Comparison of ENCODE assay signal across 8 cellular contexts in the genomic region with DNA sequence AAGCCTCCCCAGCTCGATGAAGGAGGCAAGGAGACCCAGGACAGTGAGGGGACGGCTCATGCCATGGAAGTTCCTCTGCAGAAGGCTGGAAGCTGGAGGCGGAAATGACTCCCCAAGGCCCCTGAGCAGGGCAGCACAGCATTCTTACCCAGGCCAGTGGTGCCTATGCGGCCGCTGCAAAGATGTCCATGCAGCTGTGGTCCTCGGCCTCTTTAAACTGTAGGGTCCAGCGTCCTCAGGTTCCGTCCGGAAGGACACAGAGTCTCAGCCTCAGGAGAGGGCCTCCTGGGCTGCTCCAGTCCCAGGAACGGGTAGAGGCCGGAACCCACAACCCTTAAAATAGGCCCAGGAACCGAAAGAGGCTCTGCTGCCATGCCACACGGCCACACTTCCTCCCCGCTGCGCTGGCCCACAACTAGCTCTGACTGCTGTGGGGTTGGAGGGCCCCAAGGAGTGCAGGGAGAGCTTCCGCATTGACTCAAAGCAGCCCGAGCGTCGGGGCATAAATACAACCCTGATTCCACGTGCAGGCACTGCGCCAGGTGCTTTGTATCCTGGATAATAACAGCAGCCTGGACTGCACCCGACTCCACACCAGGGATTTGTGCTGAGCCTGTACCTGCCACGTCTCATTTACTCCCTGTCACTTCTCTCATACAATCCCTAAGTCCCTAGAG. TPM values are rescaled to one million over a fixed set of nuclear protein-coding genes. Genes with fewer than 3 reads are reported as not detected.
A peak's percentile ranks its signal among the peaks of the same experiment; 100 is the strongest.
DNase-seq lines count a peak whose midpoint lies in the region; ATAC-seq lines count a peak whose summit lies in the region.

No MANE protein-coding gene starts in this region.

- DNase-seq in NCI-H2081 (lab: John Stamatoyannopoulos, UW) (peak; percentile 24 to 73), NCI-H2081 treated with DMSO at 0.1 percent for 48 hours (lab: John Stamatoyannopoulos, UW) (no peak), NCI-H345 (lab: John Stamatoyannopoulos, UW) (peak; percentile 91), left colon (no peak), NCI-H774 (lab: John Stamatoyannopoulos, UW) (no peak), SHP77 (lab: John Stamatoyannopoulos, UW) (no peak), Ammon's horn (ENCODE audit: low spot score) (no peak)

- peak; percentile 74 for ATAC-seq in HG02610 (IDR thresholded peaks at IDR 0.05; ENCODE audit: unreplicated experiment)
- peak; percentile 9 for ATAC-seq in left colon

- intact Hi-C loops in left colon (cut with DNase I, micrococcal nuclease) = no loop called here

RNA-seq across cellular contexts. Expression of gene KIAA0930, which starts 5.5 kb away (rescaled TPM):
- total RNA-seq in left colon = 10 to 100 TPM; 36.0 to 52.2 TPM

RNA-seq across cellular contexts. Expression of gene UPK3A, which starts 49.5 kb away (rescaled TPM):
- under 1 TPM in 1 of 2 donors, not detected in 1; 0.34 TPM for total RNA-seq in left colon

Comparison
In these comparisons a context has a peak if more than half of its experiments do, and no peak if none do; other contexts are left out.
1. DNase-seq: peak in NCI-H2081 (2 of 2) and NCI-H345 (single experiment); none in NCI-H2081 treated with DMSO at 0.1 percent for 48 hours (single experiment), left colon (0 of 2), NCI-H774 (single experiment), SHP77 (0 of 2) and Ammon's horn (single experiment).